In the genomic region with DNA sequence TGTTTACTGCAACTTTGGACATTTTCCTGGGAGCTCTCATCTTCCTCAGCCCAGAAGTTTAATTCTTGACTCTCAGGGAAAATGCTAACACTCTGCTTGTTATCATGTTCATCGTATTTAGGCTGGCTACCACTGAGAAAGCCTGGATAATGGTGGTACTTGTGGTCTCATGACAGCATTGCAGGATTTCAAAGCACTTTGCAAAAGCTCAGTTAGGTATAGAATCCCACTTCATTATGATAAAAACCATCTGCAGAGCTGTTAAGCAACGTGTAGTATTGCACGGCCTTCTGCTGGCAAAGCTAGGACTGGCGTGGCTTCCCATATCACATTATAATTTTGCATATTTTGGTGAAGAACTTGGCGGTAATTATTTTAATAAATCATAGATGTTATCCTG, we compare ENCODE assay signal across 10 cellular contexts. TPM values are rescaled to one million over a fixed set of nuclear protein-coding genes. Genes with fewer than 3 reads are reported as not detected.
DNase-seq lines count a peak whose midpoint lies in the region; ATAC-seq and TF ChIP-seq lines count a peak whose summit lies in the region.
"Had no signal": no experiment of that assay in that cellular context is flagged by ENCODE, and none has a peak within 500 bp of the region (broad histone marks: within the 10 kb centered on the region; RNA-seq: fewer than 3 reads in every experiment).

No MANE protein-coding gene starts in this region.

- peaks cover 54% of the 10 kb centered on the region for H3K36me3 Mint-ChIP-seq in activated naive CD8-positive, alpha-beta T cell treated with anti-CD3 and anti-CD28 coated beads, Interleukin-2, amount 50 U/mL, for 24 hours (ENCODE audit: low read depth)
- H3K36me3 Mint-ChIP-seq in natural killer cell: no peaks in the 10 kb centered on the region
- H3K36me3 Mint-ChIP-seq in activated T-helper 1 cell treated with anti-CD3 and anti-CD28 coated beads, Interleukin-12 subunit alpha, Interleukin-12 subunit beta, Interleukin-2, Interleukin-4 antibody, amounts not matched to agents 30 ng/mL and 10 ng/mL and 1 ng/mL, durations not matched to agents 14 hours and 24 hours and 36 hours (ENCODE audit: low read depth): peaks cover 44% of the 10 kb centered on the region

- no peak for TF ChIP-seq CTCF in natural killer cell (IDR thresholded peaks at IDR 0.05)

- no peaks in the 10 kb centered on the region for H3K27me3 ChIP-seq in GM23248 (replicated peaks; ENCODE audit: insufficient read depth)
- H3K27me3 ChIP-seq: neural progenitor cell had no signal

- peaks cover 96% of the 10 kb centered on the region for H3K4me1 Mint-ChIP-seq in activated naive CD8-positive, alpha-beta T cell treated with anti-CD3 and anti-CD28 coated beads, Interleukin-2, amount 50 U/mL, for 24 hours
- peaks cover 88 to 93% of the 10 kb centered on the region in 2 donors for H3K4me1 Mint-ChIP-seq in natural killer cell
- peaks cover 80% of the 10 kb centered on the region for H3K4me1 Mint-ChIP-seq in activated T-helper 1 cell treated with anti-CD3 and anti-CD28 coated beads, Interleukin-12 subunit alpha, Interleukin-12 subunit beta, Interleukin-2, Interleukin-4 antibody, amounts not matched to agents 30 ng/mL and 10 ng/mL and 1 ng/mL, durations not matched to agents 14 hours and 24 hours and 36 hours (ENCODE audit: low read depth)

- no peaks in the 10 kb centered on the region for H3K9me3 ChIP-seq in GM23248 (ENCODE audit: low read depth)
- H3K9me3 ChIP-seq: thoracic aorta had no signal

- H3K4me3 ChIP-seq in GM23248: 0 out of 2 replicates have a peak overlapping the region, but pooled peaks have one; percentile 13
- H3K4me3 ChIP-seq: neural progenitor cell, thoracic aorta had no signal

- H4K20me1 ChIP-seq in GM23248 (ENCODE audit: insufficient read depth): no peaks in the 10 kb centered on the region

- H3K27me3 Mint-ChIP-seq in activated naive CD8-positive, alpha-beta T cell treated with anti-CD3 and anti-CD28 coated beads, Interleukin-2, amount 50 U/mL, for 24 hours: no peaks in the 10 kb centered on the region
- no peaks in the 10 kb centered on the region for H3K27me3 Mint-ChIP-seq in natural killer cell (ENCODE audit: low read depth in 2 of 2)
- no peaks in the 10 kb centered on the region for H3K27me3 Mint-ChIP-seq in activated T-helper 1 cell treated with anti-CD3 and anti-CD28 coated beads, Interleukin-12 subunit alpha, Interleukin-12 subunit beta, Interleukin-2, Interleukin-4 antibody, amounts not matched to agents 30 ng/mL and 10 ng/mL and 1 ng/mL, durations not matched to agents 14 hours and 24 hours and 36 hours (ENCODE audit: insufficient read depth)

- no peaks in the 10 kb centered on the region for H3K9me2 ChIP-seq in GM23248 (ENCODE audit: insufficient read depth)

- peak overlapping the region; percentile 78 for H3K27ac Mint-ChIP-seq in activated naive CD8-positive, alpha-beta T cell treated with anti-CD3 and anti-CD28 coated beads, Interleukin-2, amount 50 U/mL, for 24 hours
- H3K27ac Mint-ChIP-seq in natural killer cell: peak overlapping the region; percentile 52 to 93
- no peak overlapping the region for H3K27ac Mint-ChIP-seq in activated T-helper 1 cell treated with anti-CD3 and anti-CD28 coated beads, Interleukin-12 subunit alpha, Interleukin-12 subunit beta, Interleukin-2, Interleukin-4 antibody, amounts not matched to agents 30 ng/mL and 10 ng/mL and 1 ng/mL, durations not matched to agents 14 hours and 24 hours and 36 hours
- H3K27ac Mint-ChIP-seq: neural progenitor cell had no signal

- H3K79me2 ChIP-seq in GM23248 (ENCODE audit: insufficient read depth): peaks cover 98% of the 10 kb centered on the region

- H3K9me3 Mint-ChIP-seq in activated naive CD8-positive, alpha-beta T cell treated with anti-CD3 and anti-CD28 coated beads, Interleukin-2, amount 50 U/mL, for 24 hours: peaks cover 5% of the 10 kb centered on the region
- no peaks in the 10 kb centered on the region for H3K9me3 Mint-ChIP-seq in natural killer cell
- H3K9me3 Mint-ChIP-seq in activated T-helper 1 cell treated with anti-CD3 and anti-CD28 coated beads, Interleukin-12 subunit alpha, Interleukin-12 subunit beta, Interleukin-2, Interleukin-4 antibody, amounts not matched to agents 30 ng/mL and 10 ng/mL and 1 ng/mL, durations not matched to agents 14 hours and 24 hours and 36 hours: no peaks in the 10 kb centered on the region

- 38 to 48% methylated on average over 5 of the region's 5 CpGs for WGBS in GM23248 (ENCODE audit: low coverage in 1 of 2, low lambda C conversion rate in 2 of 2, missing lambda C conversion rate in 2 of 2), 2 experiments

- no peak for ATAC-seq in activated naive CD8-positive, alpha-beta T cell treated with anti-CD3 and anti-CD28 coated beads, Interleukin-2, amount 50 U/mL, for 24 hours
- ATAC-seq in natural killer cell: no peak
- ATAC-seq in HG03378 (IDR thresholded peaks at IDR 0.05; ENCODE audit: unreplicated experiment): no peak

- H3F3A ChIP-seq in GM23248 (ENCODE audit: insufficient read depth): no peaks in the 10 kb centered on the region

- H3K27ac ChIP-seq in GM23248: no peak overlapping the region
- H3K27ac ChIP-seq: neural progenitor cell, thoracic aorta had no signal

- DNase-seq in GM23248: peak; percentile 25
- DNase-seq in NCI-H1694 treated with DMSO at 0.1 percent for 48 hours (lab: John Stamatoyannopoulos, UW): peak; percentile 65
- DNase-seq in activated naive CD8-positive, alpha-beta T cell treated with anti-CD3 and anti-CD28 coated beads, Interleukin-2, amount 50 U/mL, for 24 hours: no peak
- no peak for DNase-seq in natural killer cell
- no peak for DNase-seq in NCI-H2081 treated with DMSO at 0.1 percent for 48 hours (lab: John Stamatoyannopoulos, UW)
- no peak for DNase-seq in activated T-helper 1 cell treated with anti-CD3 and anti-CD28 coated beads, Interleukin-12 subunit alpha, Interleukin-12 subunit beta, Interleukin-2, Interleukin-4 antibody, amounts not matched to agents 30 ng/mL and 10 ng/mL and 1 ng/mL, durations not matched to agents 14 hours and 24 hours and 36 hours (ENCODE audit: low spot score)
- DNase-seq: NCI-H1417 had no signal

- H3K4me3 Mint-ChIP-seq in activated naive CD8-positive, alpha-beta T cell treated with anti-CD3 and anti-CD28 coated beads, Interleukin-2, amount 50 U/mL, for 24 hours: peak overlapping the region; percentile 19
- H3K4me3 Mint-ChIP-seq in natural killer cell: peak overlapping the region; percentile 40
- H3K4me3 Mint-ChIP-seq in activated T-helper 1 cell treated with anti-CD3 and anti-CD28 coated beads, Interleukin-12 subunit alpha, Interleukin-12 subunit beta, Interleukin-2, Interleukin-4 antibody, amounts not matched to agents 30 ng/mL and 10 ng/mL and 1 ng/mL, durations not matched to agents 14 hours and 24 hours and 36 hours: no peak overlapping the region
- H3K4me3 Mint-ChIP-seq: neural progenitor cell had no signal

- H3K4me2 ChIP-seq in GM23248 (ENCODE audit: unreplicated experiment): peak overlapping the region; percentile 40
- H3K4me2 ChIP-seq: neural progenitor cell had no signal

- H3K9ac ChIP-seq in GM23248: no peak overlapping the region
- H3K9ac ChIP-seq: neural progenitor cell had no signal

- no peak overlapping the region for H2AFZ ChIP-seq in GM23248
- H2AFZ ChIP-seq: neural progenitor cell had no signal

- peaks cover 33% of the 10 kb centered on the region for H3K4me1 ChIP-seq in GM23248 (ENCODE audit: insufficient read depth)

- 0 out of 2 replicates have a peak, but pooled peaks cover 3% of the 10 kb centered on the region for H3K36me3 ChIP-seq in GM23248 (ENCODE audit: low read depth)
- H3K36me3 ChIP-seq: neural progenitor cell, thoracic aorta had no signal

- in situ Hi-C loops in GM23248 (cut with MboI): no loop called here

- intact Hi-C loops in natural killer cell (cut with micrococcal nuclease): loop anchor here (10.0 kb wide), 2 partner anchors 696 to 896 kb away; a partner anchor contains a TSS
- intact Hi-C loops in activated T-helper 1 cell treated with anti-CD3 and anti-CD28 coated beads, Interleukin-12 subunit alpha, Interleukin-12 subunit beta, Interleukin-2, Interleukin-4 antibody, amounts not matched to agents 30 ng/mL and 10 ng/mL and 1 ng/mL, durations not matched to agents 14 hours and 24 hours and 36 hours (cut with micrococcal nuclease): loop anchor here (10.0 kb wide), 1 partner anchor 1046 kb away; no protein-coding TSS in a partner anchor

RNA-seq across cellular contexts. Expression of a gene that starts 8.9 kb away (rescaled TPM):
- 54.3 and 54.6 TPM in 2 replicates for total RNA-seq in GM23248 (2014; rRNA removed; shearing (Covaris generic))
- polyA plus RNA-seq in GM23248 (2016; fragmentation: Nextera tagmentation; extraction: Ambion mirVana): 37.8 and 43.6 TPM in 2 replicates
- total RNA-seq in natural killer cell: 100 to 1,000 TPM; 128 to 155 (median 137) TPM
- total RNA-seq in activated T-helper 1 cell treated with anti-CD3 and anti-CD28 coated beads, Interleukin-12 subunit alpha, Interleukin-12 subunit beta, Interleukin-2, Interleukin-4 antibody, amounts not matched to agents 30 ng/mL and 10 ng/mL and 1 ng/mL, durations not matched to agents 14 hours and 24 hours and 36 hours: 135 and 149 TPM in 2 replicates

RNA-seq across cellular contexts. Expression of a gene that starts 41.0 kb away (rescaled TPM):
- 110 and 151 TPM in 2 replicates for total RNA-seq in GM23248 (2014; rRNA removed; shearing (Covaris generic))
- polyA plus RNA-seq in GM23248 (2016; fragmentation: Nextera tagmentation; extraction: Ambion mirVana): 1,175 and 1,181 TPM in 2 replicates
- 10 to 100 TPM; 50.4 to 63.3 (median 52.2) TPM for total RNA-seq in natural killer cell
- 163 and 164 TPM in 2 replicates for total RNA-seq in activated T-helper 1 cell treated with anti-CD3 and anti-CD28 coated beads, Interleukin-12 subunit alpha, Interleukin-12 subunit beta, Interleukin-2, Interleukin-4 antibody, amounts not matched to agents 30 ng/mL and 10 ng/mL and 1 ng/mL, durations not matched to agents 14 hours and 24 hours and 36 hours

Comparison
In these comparisons a context has a peak if more than half of its experiments do, and no peak if none do; other contexts are left out.
1. DNase-seq: peak in GM23248 (single experiment) and NCI-H1694 treated with DMSO at 0.1 percent for 48 hours (single experiment); none in activated naive CD8-positive, alpha-beta T cell treated with anti-CD3 and anti-CD28 coated beads, Interleukin-2, amount 50 U/mL, for 24 hours (single experiment), natural killer cell (single experiment), NCI-H2081 treated with DMSO at 0.1 percent for 48 hours (single experiment) and activated T-helper 1 cell treated with anti-CD3 and anti-CD28 coated beads, Interleukin-12 subunit alpha, Interleukin-12 subunit beta, Interleukin-2, Interleukin-4 antibody, amounts not matched to agents 30 ng/mL and 10 ng/mL and 1 ng/mL, durations not matched to agents 14 hours and 24 hours and 36 hours (single experiment).